ENCODE assay signal across 12 cellular contexts in the genomic region with DNA sequence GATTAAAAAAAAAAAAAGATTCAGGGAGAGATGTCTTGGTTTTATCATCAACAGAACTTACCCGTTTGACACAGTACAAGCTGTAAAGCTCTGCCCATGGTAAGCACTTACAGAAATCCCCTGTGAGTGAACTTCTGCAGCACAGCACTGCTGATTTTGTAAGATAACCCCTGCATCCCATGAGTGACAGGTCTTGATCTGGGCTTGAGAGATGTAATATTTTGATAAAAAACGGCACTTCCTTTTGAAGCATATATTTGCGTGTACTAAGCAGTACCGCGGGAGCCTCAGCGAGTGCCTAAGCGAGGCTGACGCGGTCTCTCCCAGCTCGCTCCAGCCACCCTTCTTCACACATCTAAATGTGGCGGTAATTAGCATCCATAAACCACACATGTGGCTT. TPM values are rescaled to one million over a fixed set of nuclear protein-coding genes. Genes with fewer than 3 reads are reported as not detected.
DNase-seq lines count a peak whose midpoint lies in the region; ATAC-seq, FAIRE-seq and TF ChIP-seq lines count a peak whose summit lies in the region.
"Had no signal": no experiment of that assay in that cellular context is flagged by ENCODE, and none has a peak within 500 bp of the region (broad histone marks: within the 10 kb centered on the region; RNA-seq: fewer than 3 reads in every experiment).

No MANE protein-coding gene starts in this region.

- H3K9me3 ChIP-seq in GM12878 (replicated peaks; ENCODE audit: control insufficient read depth, insufficient read depth, low read length): no peaks in the 10 kb centered on the region
- H3K9me3 ChIP-seq: heart right ventricle, vagina had no signal

- no peak overlapping the region for H3K9ac ChIP-seq in GM12878 (ENCODE audit: control insufficient read depth, insufficient read depth, low read length)

- no peak overlapping the region for H3K4me3 ChIP-seq in GM12878
- H3K4me3 ChIP-seq: coronary artery, heart right ventricle, vagina had no signal

- DNase-seq in KBM-7 (peak; percentile 51), GM12878 (ENCODE audit: low read depth, low spot score) (no peak), left lobe of liver (ENCODE audit: low spot score) (no peak), medulla oblongata (ENCODE audit: extremely low spot score) (no peak)
- DNase-seq in activated CD8-positive, alpha-beta T cell treated with anti-CD3 and anti-CD28 coated beads for 36 hours: peak; percentile 78
- peak; percentile 35 for DNase-seq in stimulated activated CD8-positive, alpha-beta memory T cell treated with anti-CD3 and anti-CD28 coated beads, Interleukin-12 subunit alpha, Interleukin-12 subunit beta, amount 100 ng/mL, for 1 hour (ENCODE audit: low read depth)
- DNase-seq: COR-L47, heart right ventricle had no signal

- H2AFZ ChIP-seq in GM12878 (ENCODE audit: control insufficient read depth, low read depth, low read length): no peak overlapping the region

- H3K4me3 Mint-ChIP-seq in activated CD8-positive, alpha-beta T cell treated with anti-CD3 and anti-CD28 coated beads for 36 hours: peak overlapping the region; percentile 62

- FAIRE-seq in GM12878 (lab: Jason Lieb, UNC): no peak

- no peak for TF ChIP-seq EP300 in GM12878 (IDR thresholded peaks at IDR 0.05; ENCODE audit: borderline replicate concordance in 1 of 2, control insufficient read depth in 1 of 2, low read depth in 2 of 2, low read length in 2 of 2)

- H3K4me2 ChIP-seq in GM12878 (ENCODE audit: control insufficient read depth, insufficient read depth): no peak overlapping the region

- H3K36me3 Mint-ChIP-seq in activated CD8-positive, alpha-beta T cell treated with anti-CD3 and anti-CD28 coated beads for 36 hours (ENCODE audit: low read depth): peaks cover 62% of the 10 kb centered on the region

- intact Hi-C loops in activated CD8-positive, alpha-beta T cell treated with anti-CD3 and anti-CD28 coated beads for 36 hours (cut with micrococcal nuclease): loop anchor here (5.0 kb wide), 1 partner anchor 41 kb away; no protein-coding TSS in a partner anchor
- intact Hi-C loops in GM12878 (cut with micrococcal nuclease; ENCODE audit: unreplicated experiment): no loop called here

- H3K4me1 Mint-ChIP-seq in activated CD8-positive, alpha-beta T cell treated with anti-CD3 and anti-CD28 coated beads for 36 hours (ENCODE audit: low read depth): peaks cover 64% of the 10 kb centered on the region

- H3K27ac ChIP-seq in GM12878 (ENCODE audit: control insufficient read depth, insufficient read depth): no peak overlapping the region
- H3K27ac ChIP-seq: coronary artery, vagina had no signal

- H3K27ac Mint-ChIP-seq in activated CD8-positive, alpha-beta T cell treated with anti-CD3 and anti-CD28 coated beads for 36 hours: peak overlapping the region; percentile 80

- POLR2A ChIA-PET in activated CD8-positive, alpha-beta T cell treated with anti-CD3 and anti-CD28 coated beads for 36 hours (lab: Charles Lee): interaction anchor here (1.2 to 2.0 kb wide), 7 partner anchors 11 to 58 kb away, joined by 3 to 7 read pairs (median 4); no protein-coding TSS in a partner anchor
- POLR2A ChIA-PET in GM12878 (lab: Charles Lee): interaction anchor here (0.6 to 1.2 kb wide), 4 partner anchors 10 to 31 kb away, joined by 3 to 7 read pairs (median 4); no protein-coding TSS in a partner anchor

- peaks cover 27% of the 10 kb centered on the region for H3K79me2 ChIP-seq in GM12878 (ENCODE audit: control insufficient read depth, insufficient read depth, low read length)

- no peaks in the 10 kb centered on the region for H3K27me3 ChIP-seq in GM12878 (replicated peaks in 1 of 2; ENCODE audit: control insufficient read depth in 2 of 2, insufficient read depth in 2 of 2, low read length in 1 of 2)
- H3K27me3 ChIP-seq: vagina had no signal

- H3K36me3 ChIP-seq in GM12878 (ENCODE audit: control insufficient read depth in 2 of 2, insufficient read depth in 2 of 2, low read length in 1 of 2): peaks cover 4 to 19% of the 10 kb centered on the region in 2 experiments
- H3K36me3 ChIP-seq: heart right ventricle, vagina had no signal

- SMC1A ChIA-PET in GM12878 (lab: Charles Lee; ENCODE audit: uncharacterized antibody, unreplicated experiment): interaction anchor here (0.7 to 1.5 kb wide), 3 partner anchors 11 to 56 kb away, joined by 3 read pairs; no protein-coding TSS in a partner anchor

- H3K27me3 Mint-ChIP-seq in activated CD8-positive, alpha-beta T cell treated with anti-CD3 and anti-CD28 coated beads for 36 hours: no peaks in the 10 kb centered on the region

- RAD21 ChIA-PET in GM12878 (lab: Charles Lee; ENCODE audit: unreplicated experiment): no interaction called here

- TF ChIP-seq CTCF in activated CD8-positive, alpha-beta T cell treated with anti-CD3 and anti-CD28 coated beads for 36 hours (IDR thresholded peaks at IDR 0.05): no peak
- TF ChIP-seq CTCF in GM12878 (IDR thresholded peaks at IDR 0.05 in 2 of 3, conservative IDR thresholded peaks at IDR 0.05 in 1 of 3; ENCODE audit: control insufficient read depth in 2 of 3, extremely low read depth in 1 of 3, insufficient read depth in 1 of 3, low read depth in 3 of 3, low read length in 3 of 3): no peak

- no peak for TF ChIP-seq POLR2A in GM12878 (IDR thresholded peaks at IDR 0.05; ENCODE audit: low read depth, low read length)

- in situ Hi-C loops in KBM-7 (cut with MboI; ENCODE audit: low pct_unique_long_range_greater_than_20kb, low sequenced_read_pairs) (no loop called here), GM12878 (cut with MboI) (no loop called here)

- peak; percentile 94 for ATAC-seq in activated CD8-positive, alpha-beta T cell treated with anti-CD3 and anti-CD28 coated beads for 36 hours
- ATAC-seq in GM12878: no peak
- ATAC-seq in left lobe of liver: no peak
- no peak for ATAC-seq in HG03139 (IDR thresholded peaks at IDR 0.05; ENCODE audit: unreplicated experiment)
- ATAC-seq in HG02571 (IDR thresholded peaks at IDR 0.05; ENCODE audit: unreplicated experiment): no peak
- ATAC-seq: heart right ventricle had no signal

- BruUV-seq in GM12878 (replicated peaks; lab: Mats Ljungman, UMichigan): no TSS peak

- no peak for TF ChIP-seq RAD21 in GM12878 (IDR thresholded peaks at IDR 0.05; ENCODE audit: insufficient read depth, low read depth, low read length)

- H3K9me3 Mint-ChIP-seq in activated CD8-positive, alpha-beta T cell treated with anti-CD3 and anti-CD28 coated beads for 36 hours: no peaks in the 10 kb centered on the region

- CTCF ChIA-PET in activated CD8-positive, alpha-beta T cell treated with anti-CD3 and anti-CD28 coated beads for 36 hours (lab: Charles Lee): interaction anchor here (0.7 to 2.7 kb wide), 7 partner anchors 11 to 192 kb away, joined by 3 to 7 read pairs (median 3); no protein-coding TSS in a partner anchor
- CTCF ChIA-PET in GM12878 (lab: Yijun Ruan, JAX): interaction anchor here (0.6 kb wide), 1 partner anchor 11 kb away, joined by 3 read pairs; no protein-coding TSS in a partner anchor

- no peaks in the 10 kb centered on the region for H4K20me1 ChIP-seq in GM12878 (ENCODE audit: control insufficient read depth, insufficient read depth)

- 85% methylated on average over 11 of the region's 11 CpGs for WGBS in GM12878 (ENCODE audit: insufficient coverage, insufficient replicate concordance, low lambda C conversion rate, missing lambda C conversion rate)

- peaks cover 18% of the 10 kb centered on the region for H3K4me1 ChIP-seq in GM12878 (ENCODE audit: control insufficient read depth, insufficient read depth, low read length)
- H3K4me1 ChIP-seq: vagina had no signal

TF ChIP-seq in GM12878, 131 proteins besides CTCF, POLR2A, EP300 and RAD21 (continues in another document):
- TF ChIP-seq SREBF1 (IDR thresholded peaks at IDR 0.05; ENCODE audit: low read length) (no peak), MXI1 (IDR thresholded peaks at IDR 0.05; ENCODE audit: low read depth, low read length) (no peak)

RNA-seq across cellular contexts. Expression of gene IKZF3, which starts 50.5 kb away (rescaled TPM):
- 10 to 100 TPM; 52.1 to 52.2 TPM for total RNA-seq in activated CD8-positive, alpha-beta T cell treated with anti-CD3 and anti-CD28 coated beads for 36 hours
- 78.7 and 87.0 TPM in 2 replicates for total RNA-seq in GM12878 (2013; cell fraction: nucleolus; rRNA removed)
- total RNA-seq in GM12878 (2014; rRNA removed): 61.4 and 63.0 TPM in 2 replicates
- 64.1 and 66.0 TPM in 2 replicates for total RNA-seq in GM12878 (2014; rRNA removed; fragmentation: Illumina TruSeq; extraction: Trizol)
- total RNA-seq in GM12878 (2021): 96.4 and 98.2 TPM in 2 replicates
- 33.1 TPM for polyA plus RNA-seq in GM12878 (2011; ENCODE audit: low read depth)
- polyA plus RNA-seq in GM12878 (2011; rRNA removed): 36.7 and 53.2 TPM in 2 replicates
- polyA plus RNA-seq in GM12878 (2011; cell fraction: cytosol; rRNA removed): 51.1 and 53.4 TPM in 2 replicates
- 26.0 and 32.5 TPM in 2 replicates for polyA plus RNA-seq in GM12878 (2011; cell fraction: nucleus; rRNA removed)
- 41.2 and 43.3 TPM in 2 replicates for polyA plus RNA-seq in GM12878 (2012)
- polyA plus RNA-seq in GM12878 (2014; fragmentation: Illumina TruSeq; extraction: Trizol): 50.8 and 53.0 TPM in 2 replicates
- polyA plus RNA-seq in GM12878 (2014; fragmentation: Nextera tagmentation; extraction: Ambion mirVana): 10 to 100 TPM in 1 of 2 experiments, 1 to 10 TPM in 1; 5.5 to 14.0 TPM
- 31.9 and 33.6 TPM in 2 replicates for polyA plus RNA-seq in GM12878 (2014; rRNA removed)
- 10 to 100 TPM; 39.3 to 42.3 TPM for polyA plus RNA-seq in GM12878 (2016; fragmentation: Nextera tagmentation; extraction: Ambion mirVana)
- polyA minus RNA-seq in GM12878 (2011; rRNA and poly(A)+ RNA removed): 166 and 185 TPM in 2 replicates
- polyA minus RNA-seq in GM12878 (2011; cell fraction: cytosol; rRNA and poly(A)+ RNA removed): 70.3 and 71.5 TPM in 2 replicates
- polyA minus RNA-seq in GM12878 (2011; cell fraction: nucleus; rRNA and poly(A)+ RNA removed): 20.2 and 40.0 TPM in 2 replicates
- 0.63 TPM for total RNA-seq in left lobe of liver

RNA-seq across cellular contexts. Expression of gene ZPBP2, which starts 54.4 kb away (rescaled TPM):
- not detected for total RNA-seq in activated CD8-positive, alpha-beta T cell treated with anti-CD3 and anti-CD28 coated beads for 36 hours
- 0.50 and 0.56 TPM in 2 replicates for total RNA-seq in GM12878 (2013; cell fraction: nucleolus; rRNA removed)
- total RNA-seq in GM12878 (2014; rRNA removed): 0.34 and 0.49 TPM in 2 replicates
- total RNA-seq in GM12878 (2014; rRNA removed; fragmentation: Illumina TruSeq; extraction: Trizol): 0.45 and 0.46 TPM in 2 replicates
- 0.67 and 0.77 TPM in 2 replicates for total RNA-seq in GM12878 (2021)
- polyA plus RNA-seq in GM12878 (2011; ENCODE audit: low read depth): 0.31 TPM
- polyA plus RNA-seq in GM12878 (2011; rRNA removed): 0.39 and 0.73 TPM in 2 replicates
- 0.12 and 0.15 TPM in 2 replicates for polyA plus RNA-seq in GM12878 (2011; cell fraction: cytosol; rRNA removed)
- 0.42 and 0.82 TPM in 2 replicates for polyA plus RNA-seq in GM12878 (2011; cell fraction: nucleus; rRNA removed)
- 0.56 and 0.64 TPM in 2 replicates for polyA plus RNA-seq in GM12878 (2012)
- 0.66 and 1.0 TPM in 2 replicates for polyA plus RNA-seq in GM12878 (2014; fragmentation: Illumina TruSeq; extraction: Trizol)
- 1 to 10 TPM in 1 of 2 experiments, under 1 TPM in 1; 0.62 to 1.0 TPM for polyA plus RNA-seq in GM12878 (2014; fragmentation: Nextera tagmentation; extraction: Ambion mirVana)
- 0.33 and 0.36 TPM in 2 replicates for polyA plus RNA-seq in GM12878 (2014; rRNA removed)
- polyA plus RNA-seq in GM12878 (2016; fragmentation: Nextera tagmentation; extraction: Ambion mirVana): under 1 TPM; 0.53 to 0.98 TPM
- 0.36 and 0.51 TPM in 2 replicates for polyA minus RNA-seq in GM12878 (2011; rRNA and poly(A)+ RNA removed)
- polyA minus RNA-seq in GM12878 (2011; cell fraction: cytosol; rRNA and poly(A)+ RNA removed): 0.42 TPM in 1 of 2 replicates, not detected in the other
- 0.29 TPM in 1 of 2 replicates, not detected in the other for polyA minus RNA-seq in GM12878 (2011; cell fraction: nucleus; rRNA and poly(A)+ RNA removed)
- total RNA-seq in left lobe of liver: not detected
- total RNA-seq: heart right ventricle, vagina had no signal
- polyA plus RNA-seq: heart right ventricle had no signal

Comparison
In these comparisons a context has a peak if more than half of its experiments do, and no peak if none do; other contexts are left out.
1. DNase-seq: peak in KBM-7 (single experiment), activated CD8-positive, alpha-beta T cell treated with anti-CD3 and anti-CD28 coated beads for 36 hours (single experiment) and stimulated activated CD8-positive, alpha-beta memory T cell treated with anti-CD3 and anti-CD28 coated beads, Interleukin-12 subunit alpha, Interleukin-12 subunit beta, amount 100 ng/mL, for 1 hour (single experiment); none in GM12878 (single experiment), left lobe of liver (single experiment) and medulla oblongata (single experiment).
2. RNA of gene IKZF3, which starts 50.5 kb away (total RNA-seq): 61.4 to 98.2 TPM in GM12878 and 52.1 to 52.2 TPM in activated CD8-positive, alpha-beta T cell treated with anti-CD3 and anti-CD28 coated beads for 36 hours; 0.63 TPM in left lobe of liver (single experiment); every median in the first group is over 10 times any median in the second.